Comparison of ENCODE assay signal across 7 cellular contexts in genomic region chr17:47850373-47850691, GRCh38. TPM values are rescaled to one million over a fixed set of nuclear protein-coding genes. Genes with fewer than 3 reads are reported as not detected.
DNase-seq lines count a peak whose midpoint lies in the region; ATAC-seq and TF ChIP-seq lines count a peak whose summit lies in the region.
"Had no signal": no experiment of that assay in that cellular context is flagged by ENCODE, and none has a peak within 500 bp of the region (broad histone marks: within the 10 kb centered on the region; RNA-seq: fewer than 3 reads in every experiment).

No MANE protein-coding gene starts in this region.

- no peak for DNase-seq in activated naive CD4-positive, alpha-beta T cell treated with anti-CD3 and anti-CD28 coated beads for 36 hours
- no peak for DNase-seq in activated naive CD4-positive, alpha-beta T cell (lab: John Stamatoyannopoulos, UW)
- DNase-seq in right cardiac atrium (no peak), tibial nerve (ENCODE audit: low spot score in 2 of 2) (no peak), NCI-H446 treated with DMSO at 0.1 percent for 48 hours (lab: John Stamatoyannopoulos, UW) (no peak), Ammon's horn (ENCODE audit: low spot score) (no peak)

- no peak for TF ChIP-seq EP300 in tibial nerve (IDR thresholded peaks at IDR 0.05)

- no peak for TF ChIP-seq POLR2A in tibial nerve (IDR thresholded peaks at IDR 0.05)

- intact Hi-C loops in activated naive CD4-positive, alpha-beta T cell treated with anti-CD3 and anti-CD28 coated beads for 36 hours (cut with micrococcal nuclease), result no loop called here
- intact Hi-C loops in right cardiac atrium (cut with DNase I), result no loop called here

- peaks cover 2% of the 10 kb centered on the region for H3K4me1 ChIP-seq in right cardiac atrium (ENCODE audit: control insufficient read depth, insufficient read depth, low read length)
- H3K4me1 ChIP-seq in tibial nerve, result peaks cover 0 to 32% (median 19%) of the 10 kb centered on the region in 4 donors

- no peak overlapping the region for H3K27ac ChIP-seq in right cardiac atrium (ENCODE audit: low read length)
- peak overlapping the region in 1 of 4 donors; percentile 21 for H3K27ac ChIP-seq in tibial nerve

- peak overlapping the region; percentile 33 for H3K4me3 ChIP-seq in right cardiac atrium (ENCODE audit: low read length)
- peak overlapping the region in 3 of 4 donors; percentile 11 to 43 (median 36) for H3K4me3 ChIP-seq in tibial nerve

- peak overlapping the region; percentile 17 for H3K4me3 Mint-ChIP-seq in activated naive CD4-positive, alpha-beta T cell treated with anti-CD3 and anti-CD28 coated beads for 36 hours

- no peaks in the 10 kb centered on the region for H3K36me3 Mint-ChIP-seq in activated naive CD4-positive, alpha-beta T cell treated with anti-CD3 and anti-CD28 coated beads for 36 hours (ENCODE audit: low read depth)

- peaks cover 23% of the 10 kb centered on the region for H3K4me1 Mint-ChIP-seq in activated naive CD4-positive, alpha-beta T cell treated with anti-CD3 and anti-CD28 coated beads for 36 hours (ENCODE audit: low read depth)

- no peak for TF ChIP-seq CTCF in tibial nerve (IDR thresholded peaks at IDR 0.05)

- CTCF ChIA-PET in activated naive CD4-positive, alpha-beta T cell treated with anti-CD3 and anti-CD28 coated beads for 36 hours (lab: Charles Lee), result interaction anchor here (0.6 to 14.9 kb wide), 6 partner anchors 7 to 224 kb away, joined by 3 to 460 read pairs (median 6); partner anchors contain the start of genes SCRN2 and SP2

- no peak overlapping the region for H3K27ac Mint-ChIP-seq in activated naive CD4-positive, alpha-beta T cell treated with anti-CD3 and anti-CD28 coated beads for 36 hours
- H3K27ac Mint-ChIP-seq: CD14-positive monocyte had no signal

- no peaks in the 10 kb centered on the region for H3K27me3 ChIP-seq in right cardiac atrium (ENCODE audit: control insufficient read depth, insufficient read depth)
- peaks cover 4 to 100% of the 10 kb centered on the region in 2 donors for H3K27me3 ChIP-seq in tibial nerve

- H3K36me3 ChIP-seq in tibial nerve, result no peaks in the 10 kb centered on the region

- WGBS in right cardiac atrium, result 40% methylated on average over 9 of the region's 9 CpGs
- WGBS in tibial nerve, 2 donors, result 25 to 50% methylated on average over 9 of the region's 9 CpGs

- ATAC-seq in right cardiac atrium, result no peak

- H3K27me3 Mint-ChIP-seq in activated naive CD4-positive, alpha-beta T cell treated with anti-CD3 and anti-CD28 coated beads for 36 hours (ENCODE audit: low read depth), result peaks cover 82% of the 10 kb centered on the region

- H3K9me3 ChIP-seq in right cardiac atrium (ENCODE audit: control insufficient read depth, low read length), result no peaks in the 10 kb centered on the region
- no peaks in the 10 kb centered on the region for H3K9me3 ChIP-seq in tibial nerve

- H3K9me3 Mint-ChIP-seq in activated naive CD4-positive, alpha-beta T cell treated with anti-CD3 and anti-CD28 coated beads for 36 hours, result no peaks in the 10 kb centered on the region

RNA-seq across cellular contexts. Expression of gene SP6, which starts 0.6 kb away (rescaled TPM):
- total RNA-seq in activated naive CD4-positive, alpha-beta T cell treated with anti-CD3 and anti-CD28 coated beads for 36 hours, result under 1 TPM; 0.10 to 0.19 TPM
- total RNA-seq in right cardiac atrium (1 to 10 TPM in 1 of 4 donors, under 1 TPM in 3; 0.29 to 3.6 (median 0.41) TPM), tibial nerve (1 to 10 TPM in 1 of 4 donors, under 1 TPM in 3; 0.30 to 1.3 (median 0.71) TPM)
- polyA plus RNA-seq in right cardiac atrium, result 0.34 TPM

RNA-seq across cellular contexts. Expression of gene SCRN2, which starts 9.3 kb away (rescaled TPM):
- 10 to 100 TPM; 15.1 to 16.3 TPM for total RNA-seq in activated naive CD4-positive, alpha-beta T cell treated with anti-CD3 and anti-CD28 coated beads for 36 hours
- total RNA-seq in right cardiac atrium (10 to 100 TPM; 36.6 to 51.8 (median 40.9) TPM), tibial nerve (10 to 100 TPM; 49.8 to 68.6 (median 56.6) TPM)
- 62.3 TPM for polyA plus RNA-seq in right cardiac atrium

RNA-seq across cellular contexts. Expression of gene LRRC46, which starts 18.9 kb away (rescaled TPM):
- total RNA-seq in activated naive CD4-positive, alpha-beta T cell treated with anti-CD3 and anti-CD28 coated beads for 36 hours, result under 1 TPM; 0.31 to 0.52 TPM
- total RNA-seq in right cardiac atrium (under 1 TPM in 3 of 4 donors, not detected in 1; 0.38 to 0.48 (median 0.43) TPM), tibial nerve (under 1 TPM in 1 of 4 donors, not detected in 3; 0.60 TPM)
- 0.29 TPM for polyA plus RNA-seq in right cardiac atrium

RNA-seq across cellular contexts. Expression of gene MRPL10, which starts 19.0 kb away (rescaled TPM):
- 10 to 100 TPM; 66.7 to 70.0 TPM for total RNA-seq in activated naive CD4-positive, alpha-beta T cell treated with anti-CD3 and anti-CD28 coated beads for 36 hours
- total RNA-seq in right cardiac atrium (10 to 100 TPM; 37.7 to 52.3 (median 46.6) TPM), tibial nerve (10 to 100 TPM; 23.4 to 33.4 (median 29.9) TPM)
- polyA plus RNA-seq in right cardiac atrium, result 48.0 TPM

RNA-seq across cellular contexts. Expression of gene OSBPL7, which starts 28.7 kb away (rescaled TPM):
- 10 to 100 TPM; 18.4 to 24.6 TPM for total RNA-seq in activated naive CD4-positive, alpha-beta T cell treated with anti-CD3 and anti-CD28 coated beads for 36 hours
- total RNA-seq in right cardiac atrium, result 10 to 100 TPM in 1 of 4 donors, 1 to 10 TPM in 3; 6.4 to 11.1 (median 8.5) TPM
- 5.3 TPM for polyA plus RNA-seq in right cardiac atrium
- total RNA-seq in tibial nerve, result 10 to 100 TPM in 2 of 4 donors, 1 to 10 TPM in 2; 8.6 to 19.5 (median 11.2) TPM
